In the genomic region with DNA sequence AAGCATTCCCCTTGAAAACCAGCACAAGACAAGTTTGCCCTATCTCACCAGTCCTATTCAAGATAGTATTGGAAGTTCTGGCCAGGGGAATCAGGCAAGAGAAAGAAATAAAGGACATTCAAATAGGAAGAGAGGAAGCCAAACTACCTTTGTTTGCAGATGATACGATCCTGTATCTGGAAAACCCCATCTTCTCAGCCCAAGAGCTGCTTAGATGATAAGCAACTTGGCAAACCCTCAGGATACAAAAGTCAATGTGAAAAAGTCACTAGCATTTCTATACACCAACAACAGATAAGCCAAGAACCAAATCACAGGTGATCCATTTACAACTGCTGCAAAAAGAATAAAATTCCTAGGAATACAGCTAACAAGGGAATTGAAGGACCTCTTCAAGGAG, we compare ENCODE assay signal across 28 cellular contexts.
"Had no signal": no experiment of that assay in that cellular context is flagged by ENCODE, and none has a peak within 500 bp of the region (broad histone marks: within the 10 kb centered on the region; RNA-seq: fewer than 3 reads in every experiment).

No MANE protein-coding gene starts in this region.

- FAIRE-seq: colon, endometrium, endothelial cell of umbilical vein, frontal cortex had no signal

- DNase-seq: colonic mucosa; cortex of kidney; dermis blood vessel endothelial cell; dorsolateral prefrontal cortex; effector CD4-positive, alpha-beta T cell; effector CD8-positive, alpha-beta T cell; effector memory CD4-positive, alpha-beta T cell; effector memory CD8-positive, alpha-beta T cell; endodermal cell; erythroblast; esophagus squamous epithelium; foreskin fibroblast; foreskin keratinocyte; foreskin melanocyte; gastrocnemius medialis; glutamatergic neuron; head of caudate nucleus; heart left ventricle; heart right ventricle had no signal

- H3K4me3 ChIP-seq: colonic mucosa, coronary artery, dorsolateral prefrontal cortex, esophagus muscularis mucosa, esophagus squamous epithelium, gastrocnemius medialis, gastroesophageal sphincter, heart left ventricle, heart right ventricle had no signal

- H3K4me1 ChIP-seq: colonic mucosa, esophagus muscularis mucosa, esophagus squamous epithelium, foreskin keratinocyte, gastroesophageal sphincter had no signal

- H3K27me3 ChIP-seq: colonic mucosa, dorsolateral prefrontal cortex, esophagus muscularis mucosa, esophagus squamous epithelium, foreskin keratinocyte, gastrocnemius medialis, gastroesophageal sphincter, heart left ventricle, heart right ventricle had no signal

- H3K9me3 ChIP-seq: colonic mucosa, gastrocnemius medialis had no signal

- H3K36me3 ChIP-seq: colonic mucosa, esophagus muscularis mucosa, esophagus squamous epithelium, gastrocnemius medialis, gastroesophageal sphincter, heart left ventricle, heart right ventricle had no signal

- ATAC-seq: effector memory CD8-positive, alpha-beta T cell; esophagus mucosa; foreskin keratinocyte; gastrocnemius medialis; gastroesophageal sphincter; heart left ventricle; heart right ventricle had no signal

- H3K27ac ChIP-seq: colonic mucosa, coronary artery, dorsolateral prefrontal cortex, epithelial cell of prostate, esophagus muscularis mucosa, esophagus squamous epithelium, foreskin keratinocyte, gastrocnemius medialis, gastroesophageal sphincter, heart left ventricle, heart right ventricle had no signal
